ENCODE assay signal across 15 cellular contexts in genomic region chr6:54299542-54300269, GRCh38. TPM values are rescaled to one million over a fixed set of nuclear protein-coding genes. Genes with fewer than 3 reads are reported as not detected.
"Had no signal": no experiment of that assay in that cellular context is flagged by ENCODE, and none has a peak within 500 bp of the region (broad histone marks: within the 10 kb centered on the region; RNA-seq: fewer than 3 reads in every experiment).

No MANE protein-coding gene starts in this region.

- H3K79me2 ChIP-seq: hepatocyte had no signal

- H3K36me3 ChIP-seq: thoracic aorta had no signal

- H3K9me3 ChIP-seq: thoracic aorta had no signal

- H3K4me2 ChIP-seq: hepatocyte had no signal

- H2AFZ ChIP-seq: hepatocyte had no signal

- H3K27me3 ChIP-seq: hepatocyte had no signal

- H3K27ac ChIP-seq: hepatocyte, thoracic aorta had no signal

- H3K4me3 ChIP-seq: hepatocyte, thoracic aorta had no signal

- DNase-seq: activated CD4-positive, alpha-beta T cell treated with anti-CD3 and anti-CD28 coated beads for 48 hours; activated CD8-positive, alpha-beta memory T cell treated with anti-CD3 and anti-CD28 coated beads, Interleukin-2, amount 50 U/mL, for 48 hours; activated CD8-positive, alpha-beta T cell treated with anti-CD3 and anti-CD28 coated beads, Interleukin-2, amount 10 ng/mL, durations not matched to agents 7 days and 5 days; activated naive CD4-positive, alpha-beta T cell treated with Interleukin-2 at 50 U/mL for 16 hours; activated naive CD8-positive, alpha-beta T cell treated with anti-CD3 and anti-CD28 coated beads, Interleukin-2, amount 50 U/mL, for 24 hours; erythroblast; stimulated activated CD4-positive, alpha-beta T cell treated with anti-CD3 and anti-CD28 coated beads, Interleukin-4, amount 100 ng/mL, for 1 hour; T-cell had no signal

- ATAC-seq: activated CD8-positive, alpha-beta T cell treated with anti-CD3 and anti-CD28 coated beads, Interleukin-2, amount 10 ng/mL, durations not matched to agents 7 days and 5 days; activated naive CD8-positive, alpha-beta T cell treated with anti-CD3 and anti-CD28 coated beads, Interleukin-2, amount 50 U/mL, for 24 hours; T-cell; WTC11 had no signal

RNA-seq across cellular contexts. Expression of gene TINAG, which starts 8.5 kb away (rescaled TPM):
- total RNA-seq: activated CD8-positive, alpha-beta T cell treated with anti-CD3 and anti-CD28 coated beads, Interleukin-2, amount 10 ng/mL, durations not matched to agents 7 days and 5 days; activated T-helper 1 cell treated with anti-CD3 and anti-CD28 coated beads, Interleukin-12 subunit alpha, Interleukin-12 subunit beta, Interleukin-2, Interleukin-4 antibody, amounts not matched to agents 30 ng/mL and 10 ng/mL and 1 ng/mL, durations not matched to agents 14 hours and 24 hours and 36 hours; lower leg skin; osteocyte; T-cell; thoracic aorta; WTC11 had no signal
- polyA plus RNA-seq: urinary bladder had no signal
